27 cellular contexts compared by ENCODE assay signal in genomic region chr3:136906725-136907124, GRCh38. TPM values are rescaled to one million over a fixed set of nuclear protein-coding genes. Genes with fewer than 3 reads are reported as not detected.
DNase-seq lines count a peak whose midpoint lies in the region; ATAC-seq and TF ChIP-seq lines count a peak whose summit lies in the region.
"Had no signal": no experiment of that assay in that cellular context is flagged by ENCODE, and none has a peak within 500 bp of the region (broad histone marks: within the 10 kb centered on the region; RNA-seq: fewer than 3 reads in every experiment).

No MANE protein-coding gene starts in this region.

- peak overlapping the region; percentile 8 for H4K91ac ChIP-seq in mesenchymal stem cell (ENCODE audit: low read length)

- peaks cover 67% of the 10 kb centered on the region for H3K4me1 Mint-ChIP-seq in activated CD8-positive, alpha-beta T cell treated with anti-CD3 and anti-CD28 coated beads for 36 hours (ENCODE audit: low read depth)
- H3K4me1 Mint-ChIP-seq in activated CD8-positive, alpha-beta T cell treated with anti-CD3 and anti-CD28 coated beads, Interleukin-2, amount 10 ng/mL, durations not matched to agents 7 days and 5 days (ENCODE audit: low read depth): peaks cover 42% of the 10 kb centered on the region
- H3K4me1 Mint-ChIP-seq: neural progenitor cell had no signal

- H2BK12ac ChIP-seq in mesenchymal stem cell (ENCODE audit: low read length in 2 of 2): no peak overlapping the region

- no peak for TF ChIP-seq CTCF in activated CD8-positive, alpha-beta T cell treated with anti-CD3 and anti-CD28 coated beads for 36 hours (IDR thresholded peaks at IDR 0.05)
- TF ChIP-seq CTCF in RWPE1 (conservative IDR thresholded peaks at IDR 0.05; ENCODE audit: low read depth) (no peak), prostate gland (IDR thresholded peaks at IDR 0.05) (no peak)

- H3K18ac ChIP-seq in mesenchymal stem cell (ENCODE audit: low read depth in 1 of 2, low read length in 2 of 2): no peak overlapping the region

- H3K4me3 Mint-ChIP-seq in activated CD8-positive, alpha-beta T cell treated with anti-CD3 and anti-CD28 coated beads for 36 hours: no peak overlapping the region
- no peak overlapping the region for H3K4me3 Mint-ChIP-seq in activated CD8-positive, alpha-beta T cell treated with anti-CD3 and anti-CD28 coated beads, Interleukin-2, amount 10 ng/mL, durations not matched to agents 7 days and 5 days
- H3K4me3 Mint-ChIP-seq: activated naive CD4-positive, alpha-beta T cell treated with anti-CD3 and anti-CD28 coated beads for 36 hours; neural progenitor cell had no signal

- H2BK120ac ChIP-seq in mesenchymal stem cell (ENCODE audit: low read depth, low read length): no peak overlapping the region

- H3K14ac ChIP-seq in mesenchymal stem cell (ENCODE audit: low read length in 2 of 2): no peak overlapping the region

- peaks cover 0 to 5% of the 10 kb centered on the region in 2 experiments for H3K36me3 ChIP-seq in mesenchymal stem cell (ENCODE audit: control insufficient read depth in 1 of 2, insufficient read depth in 2 of 2, low read depth in 1 of 2, low read length in 2 of 2)
- no peaks in the 10 kb centered on the region for H3K36me3 ChIP-seq in thymus (ENCODE audit: control insufficient read depth, insufficient read depth)
- H3K36me3 ChIP-seq in prostate gland: no peaks in the 10 kb centered on the region
- H3K36me3 ChIP-seq: esophagus squamous epithelium, left lung, neural progenitor cell, sigmoid colon, stomach, transverse colon had no signal

- H3K23ac ChIP-seq in mesenchymal stem cell (ENCODE audit: low read length in 2 of 2): no peak overlapping the region

- H4K8ac ChIP-seq in mesenchymal stem cell (ENCODE audit: low read length): peak overlapping the region; percentile 38

- no peak for ATAC-seq in activated CD8-positive, alpha-beta T cell treated with anti-CD3 and anti-CD28 coated beads for 36 hours
- ATAC-seq in activated CD8-positive, alpha-beta T cell treated with anti-CD3 and anti-CD28 coated beads, Interleukin-2, amount 10 ng/mL, durations not matched to agents 7 days and 5 days: no peak
- ATAC-seq: GM12878, left lung, SK-N-SH treated with all-trans-retinoic acid at 6 μM for 48 hours had no signal

- H2AFZ ChIP-seq in mesenchymal stem cell (ENCODE audit: low read depth, low read length): no peak overlapping the region
- H2AFZ ChIP-seq: hepatocyte, neural progenitor cell had no signal

- H3K27me3 ChIP-seq in mesenchymal stem cell (ENCODE audit: control insufficient read depth in 1 of 2, insufficient read depth in 1 of 2, low read length in 2 of 2) (no peaks in the 10 kb centered on the region), thymus (ENCODE audit: control insufficient read depth, insufficient read depth) (no peaks in the 10 kb centered on the region), prostate gland (replicated peaks; ENCODE audit: insufficient read depth) (no peaks in the 10 kb centered on the region)
- H3K27me3 ChIP-seq: esophagus squamous epithelium, hepatocyte, left lung, neural progenitor cell, sigmoid colon, stomach, transverse colon had no signal

- no peak overlapping the region for H2AK5ac ChIP-seq in mesenchymal stem cell (ENCODE audit: low read length, severe bottlenecking)

- no peak overlapping the region for H2BK15ac ChIP-seq in mesenchymal stem cell (ENCODE audit: low read depth, poor library complexity, severe bottlenecking)

- no peak overlapping the region for H3K9ac ChIP-seq in mesenchymal stem cell (ENCODE audit: low read length)
- H3K9ac ChIP-seq: neural progenitor cell had no signal

- 74% methylated on average over 5 of the region's 5 CpGs for WGBS in mesenchymal stem cell
- 85% methylated on average over 5 of the region's 5 CpGs for WGBS in thymus
- 76% methylated on average over 5 of the region's 5 CpGs for WGBS in prostate gland

- CTCF ChIA-PET in activated CD8-positive, alpha-beta T cell treated with anti-CD3 and anti-CD28 coated beads for 36 hours (lab: Charles Lee): interaction anchor here (1.9 kb wide), 1 partner anchor 9 kb away, joined by 4 read pairs; no protein-coding TSS in a partner anchor
- CTCF ChIA-PET in activated CD8-positive, alpha-beta T cell treated with anti-CD3 and anti-CD28 coated beads, Interleukin-2, amount 10 ng/mL, durations not matched to agents 7 days and 5 days (lab: Charles Lee): interaction anchor here (1.1 kb wide), 1 partner anchor 45 kb away, joined by 3 read pairs; the partner anchor contains the start of gene NCK1
- CTCF ChIA-PET in RWPE1 (lab: Yijun Ruan, JAX): no interaction called here

- H3K27ac Mint-ChIP-seq in activated CD8-positive, alpha-beta T cell treated with anti-CD3 and anti-CD28 coated beads for 36 hours: peak overlapping the region; percentile 23
- no peak overlapping the region for H3K27ac Mint-ChIP-seq in activated CD8-positive, alpha-beta T cell treated with anti-CD3 and anti-CD28 coated beads, Interleukin-2, amount 10 ng/mL, durations not matched to agents 7 days and 5 days
- H3K27ac Mint-ChIP-seq: activated naive CD4-positive, alpha-beta T cell treated with anti-CD3 and anti-CD28 coated beads for 36 hours; neural progenitor cell had no signal

- H3K9me3 ChIP-seq in mesenchymal stem cell (ENCODE audit: control insufficient read depth, low read length) (peaks cover 39% of the 10 kb centered on the region), thymus (ENCODE audit: control insufficient read depth) (peaks cover 2% of the 10 kb centered on the region), prostate gland (no peaks in the 10 kb centered on the region)

- H2BK5ac ChIP-seq in mesenchymal stem cell (ENCODE audit: low read depth, low read length, poor library complexity, severe bottlenecking): no peak overlapping the region

- H3K4me1 ChIP-seq in mesenchymal stem cell (ENCODE audit: control insufficient read depth, insufficient read depth, low read depth, low read length) (no peaks in the 10 kb centered on the region), thymus (ENCODE audit: control insufficient read depth, insufficient read depth, low read length) (peaks cover 11% of the 10 kb centered on the region), prostate gland (replicated peaks) (no peaks in the 10 kb centered on the region)

- peaks cover 20% of the 10 kb centered on the region for H3K9me3 Mint-ChIP-seq in activated CD8-positive, alpha-beta T cell treated with anti-CD3 and anti-CD28 coated beads for 36 hours
- H3K9me3 Mint-ChIP-seq in activated CD8-positive, alpha-beta T cell treated with anti-CD3 and anti-CD28 coated beads, Interleukin-2, amount 10 ng/mL, durations not matched to agents 7 days and 5 days (ENCODE audit: insufficient read depth): peaks cover 25% of the 10 kb centered on the region

- DNase-seq in activated CD8-positive, alpha-beta T cell treated with anti-CD3 and anti-CD28 coated beads for 36 hours: no peak
- DNase-seq in activated CD8-positive, alpha-beta T cell treated with anti-CD3 and anti-CD28 coated beads, Interleukin-2, amount 10 ng/mL, durations not matched to agents 7 days and 5 days: no peak
- no peak for DNase-seq in RWPE1 (ENCODE audit: low spot score)
- no peak for DNase-seq in mesenchymal stem cell
- no peak for DNase-seq in DMS53 treated with DMSO at 0.1 percent for 48 hours (lab: John Stamatoyannopoulos, UW; ENCODE audit: unreplicated experiment)
- no peak for DNase-seq in posterior cingulate gyrus
- DNase-seq in prostate gland (ENCODE audit: low spot score): no peak
- DNase-seq: activated CD4-positive, alpha-beta T cell treated with anti-CD3 and anti-CD28 coated beads, Interleukin-2, amount 50 U/mL, for 48 hours; activated naive CD4-positive, alpha-beta T cell treated with anti-CD3 and anti-CD28 coated beads for 36 hours; activated T-cell treated with anti-CD3 and anti-CD28 coated beads, Interleukin-2, amount 50 U/mL, for 1 hour; AML-193; esophagus squamous epithelium; H7; Kasumi-1; left lung; NCI-H187; NCI-H526; RPMI8226; sigmoid colon; stomach; transverse colon had no signal

- intact Hi-C loops in activated CD8-positive, alpha-beta T cell treated with anti-CD3 and anti-CD28 coated beads for 36 hours (cut with micrococcal nuclease): no loop called here
- intact Hi-C loops in posterior cingulate gyrus (cut with DNase I) (no loop called here), prostate gland (cut with DNase I) (no loop called here)

- no peaks in the 10 kb centered on the region for H3K27me3 Mint-ChIP-seq in activated CD8-positive, alpha-beta T cell treated with anti-CD3 and anti-CD28 coated beads for 36 hours
- H3K27me3 Mint-ChIP-seq in activated CD8-positive, alpha-beta T cell treated with anti-CD3 and anti-CD28 coated beads, Interleukin-2, amount 10 ng/mL, durations not matched to agents 7 days and 5 days (ENCODE audit: low read depth): no peaks in the 10 kb centered on the region
- H3K27me3 Mint-ChIP-seq: progenitor cell of endocrine pancreas had no signal

- no peak overlapping the region for H3K4ac ChIP-seq in mesenchymal stem cell (ENCODE audit: low read depth in 1 of 2, low read length in 2 of 2)

- H3K4me2 ChIP-seq in mesenchymal stem cell (ENCODE audit: low read length, poor library complexity, severe bottlenecking): no peak overlapping the region
- H3K4me2 ChIP-seq: hepatocyte, neural progenitor cell had no signal

- H3K4me3 ChIP-seq in mesenchymal stem cell (ENCODE audit: insufficient read depth in 1 of 2, low read depth in 1 of 2, low read length in 2 of 2) (no peak overlapping the region), thymus (ENCODE audit: low read length) (no peak overlapping the region), prostate gland (no peak overlapping the region)
- H3K4me3 ChIP-seq: esophagus squamous epithelium, GM12878, hepatocyte, left lung, neural progenitor cell, sigmoid colon, stomach, transverse colon had no signal

- peaks cover 45% of the 10 kb centered on the region for H3K36me3 Mint-ChIP-seq in activated CD8-positive, alpha-beta T cell treated with anti-CD3 and anti-CD28 coated beads for 36 hours (ENCODE audit: low read depth)
- H3K36me3 Mint-ChIP-seq in activated CD8-positive, alpha-beta T cell treated with anti-CD3 and anti-CD28 coated beads, Interleukin-2, amount 10 ng/mL, durations not matched to agents 7 days and 5 days (ENCODE audit: low read depth): peaks cover 57% of the 10 kb centered on the region

- H3K79me1 ChIP-seq in mesenchymal stem cell (replicated peaks; ENCODE audit: low read length, poor library complexity, severe bottlenecking): peaks cover 17% of the 10 kb centered on the region

- POLR2A ChIA-PET in activated CD8-positive, alpha-beta T cell treated with anti-CD3 and anti-CD28 coated beads for 36 hours (lab: Charles Lee): no interaction called here
- POLR2A ChIA-PET in activated CD8-positive, alpha-beta T cell treated with anti-CD3 and anti-CD28 coated beads, Interleukin-2, amount 10 ng/mL, durations not matched to agents 7 days and 5 days (lab: Charles Lee): no interaction called here
- POLR2A ChIA-PET in RWPE1 (lab: Yijun Ruan, JAX; ENCODE audit: low non-redundant PET): no interaction called here

- no peak for TF ChIP-seq POLR2A in prostate gland (IDR thresholded peaks at IDR 0.05)

- peak overlapping the region; percentile 12; the same call in 1 of the 2 replicates for H3K27ac ChIP-seq in RWPE1
- H3K27ac ChIP-seq in mesenchymal stem cell (ENCODE audit: low read length, poor library complexity, severe bottlenecking): no peak overlapping the region
- peak overlapping the region; percentile 15 for H3K27ac ChIP-seq in thymus (ENCODE audit: low read depth)
- no peak overlapping the region for H3K27ac ChIP-seq in prostate gland
- H3K27ac ChIP-seq: esophagus squamous epithelium, hepatocyte, left lung, neural progenitor cell, sigmoid colon, stomach, transverse colon had no signal

RNA-seq across cellular contexts. Expression of gene NCK1, which starts 44.7 kb away (rescaled TPM):
- total RNA-seq in activated CD8-positive, alpha-beta T cell treated with anti-CD3 and anti-CD28 coated beads for 36 hours: 10 to 100 TPM; 31.9 to 34.7 TPM
- 10 to 100 TPM; 36.3 to 39.1 TPM for total RNA-seq in activated CD8-positive, alpha-beta T cell treated with anti-CD3 and anti-CD28 coated beads, Interleukin-2, amount 10 ng/mL, durations not matched to agents 7 days and 5 days
- polyA plus RNA-seq in mesenchymal stem cell (2013, experiment 1 of 2): 48.0 TPM
- polyA plus RNA-seq in mesenchymal stem cell (2013, experiment 2 of 2): 47.2 TPM
- polyA plus RNA-seq in thymus: 45.2 TPM
- 10 to 100 TPM; 23.3 to 35.6 TPM for total RNA-seq in prostate gland

RNA-seq across cellular contexts. Expression of gene IL20RB, which starts 51.1 kb away (rescaled TPM):
- total RNA-seq in activated CD8-positive, alpha-beta T cell treated with anti-CD3 and anti-CD28 coated beads for 36 hours: 1 to 10 TPM; 1.0 to 1.2 TPM
- 1 to 10 TPM; 1.6 to 2.1 TPM for total RNA-seq in activated CD8-positive, alpha-beta T cell treated with anti-CD3 and anti-CD28 coated beads, Interleukin-2, amount 10 ng/mL, durations not matched to agents 7 days and 5 days
- 2.4 TPM for polyA plus RNA-seq in mesenchymal stem cell (2013, experiment 1 of 2)
- 2.5 TPM for polyA plus RNA-seq in mesenchymal stem cell (2013, experiment 2 of 2)
- 5.4 TPM for polyA plus RNA-seq in thymus
- total RNA-seq in prostate gland: 1 to 10 TPM in 1 of 2 donors, under 1 TPM in 1; 0.14 to 2.5 TPM

Comparison
In these comparisons a context has a peak if more than half of its experiments do, and no peak if none do; other contexts are left out.
1. H3K27ac ChIP-seq: peak in RWPE1 (single experiment) and thymus (single experiment); none in mesenchymal stem cell (single experiment) and prostate gland (0 of 2).